Comparison of ENCODE assay signal across 9 cellular contexts in genomic region chr15:80991446-80991845, GRCh38. TPM values are rescaled to one million over a fixed set of nuclear protein-coding genes. Genes with fewer than 3 reads are reported as not detected.
A peak's percentile ranks its signal among the peaks of the same experiment; 100 is the strongest.
DNase-seq lines count a peak whose midpoint lies in the region; ATAC-seq and TF ChIP-seq lines count a peak whose summit lies in the region.
"Had no signal": no experiment of that assay in that cellular context is flagged by ENCODE, and none has a peak within 500 bp of the region (broad histone marks: within the 10 kb centered on the region; RNA-seq: fewer than 3 reads in every experiment).

No MANE protein-coding gene starts in this region.

- no peak for TF ChIP-seq POLR2A in GM18505 (IDR thresholded peaks at IDR 0.05; ENCODE audit: borderline replicate concordance, extremely low read depth, insufficient read depth, insufficient read length)

- peaks cover 34% of the 10 kb centered on the region for H3K4me1 ChIP-seq in skeletal muscle satellite cell (ENCODE audit: control insufficient read depth, insufficient read depth, low read length)
- peaks cover 26% of the 10 kb centered on the region for H3K4me1 ChIP-seq in GM23338 (ENCODE audit: insufficient read depth)

- H3K4me3 Mint-ChIP-seq in GM23338, result no peak overlapping the region

- H3K9me3 ChIP-seq in skeletal muscle satellite cell (replicated peaks; ENCODE audit: low read length), result no peaks in the 10 kb centered on the region

- peaks cover 13% of the 10 kb centered on the region for H4K20me1 ChIP-seq in GM23338 (replicated peaks; ENCODE audit: insufficient read depth)

- no peaks in the 10 kb centered on the region for H3K9me2 ChIP-seq in GM23338 (ENCODE audit: insufficient read depth)

- DNase-seq in RKO (ENCODE audit: low spot score) (peak; percentile 51), fibroblast of the aortic adventitia (ENCODE audit: low read depth) (peak; percentile 93), cerebellar nuclear complex (lab: John Stamatoyannopoulos, UW) (no peak), GM23338 (ENCODE audit: low spot score) (no peak)
- DNase-seq: naive B cell had no signal

- no peaks in the 10 kb centered on the region for H3K27me3 ChIP-seq in skeletal muscle satellite cell (ENCODE audit: control insufficient read depth, insufficient read depth, low read length)
- no peaks in the 10 kb centered on the region for H3K27me3 ChIP-seq in GM23338 (ENCODE audit: insufficient read depth)

- no peaks in the 10 kb centered on the region for H3K9me3 Mint-ChIP-seq in GM23338

- H3K4me2 ChIP-seq in skeletal muscle satellite cell (ENCODE audit: low read length) (peak overlapping the region; percentile 5), GM23338 (no peak overlapping the region)

- no peaks in the 10 kb centered on the region for H3K36me3 ChIP-seq in skeletal muscle satellite cell (ENCODE audit: insufficient read depth, low read length)
- no peaks in the 10 kb centered on the region for H3K36me3 ChIP-seq in GM23338 (ENCODE audit: insufficient read depth)

- no peak overlapping the region for H3K27ac Mint-ChIP-seq in GM23338
- H3K27ac Mint-ChIP-seq: naive B cell had no signal

- no peak overlapping the region for H3K4me3 ChIP-seq in fibroblast of the aortic adventitia (ENCODE audit: low read depth, low read length)
- no peak overlapping the region for H3K4me3 ChIP-seq in skeletal muscle satellite cell (ENCODE audit: low read length)
- H3K4me3 ChIP-seq in GM23338, result no peak overlapping the region

- no peaks in the 10 kb centered on the region for H3F3A ChIP-seq in GM23338 (replicated peaks; ENCODE audit: low read depth)

- H3K27ac ChIP-seq in GM23338 (ENCODE audit: low read depth), result no peak overlapping the region

- TF ChIP-seq CTCF in GM12873 (IDR thresholded peaks at IDR 0.05; ENCODE audit: insufficient read depth, low read depth, low read length, missing control alignments) (peak; percentile 11), fibroblast of the aortic adventitia (IDR thresholded peaks at IDR 0.05; ENCODE audit: insufficient read depth, low read length) (peak; percentile 15), GM23338 (conservative IDR thresholded peaks at IDR 0.05; ENCODE audit: low read depth in 2 of 2) (peak in 1 of 2 experiments; percentile 27; a peak in 1 of 4 replicates)

- no peak for ATAC-seq in GM18505 (IDR thresholded peaks at IDR 0.05; ENCODE audit: unreplicated experiment)
- ATAC-seq in GM23338, result no peak
- no peak for ATAC-seq in SK-N-SH treated with all-trans-retinoic acid at 6 μM for 48 hours

- peaks cover 4% of the 10 kb centered on the region for H3K27me3 Mint-ChIP-seq in GM23338 (ENCODE audit: insufficient read depth, low read depth, poor library complexity)
- H3K27me3 Mint-ChIP-seq: naive B cell had no signal

- no peaks in the 10 kb centered on the region for H3K36me3 Mint-ChIP-seq in GM23338 (ENCODE audit: low read depth)
- H3K36me3 Mint-ChIP-seq: naive B cell had no signal

- H3K4me1 Mint-ChIP-seq in GM23338, result peaks cover 25% of the 10 kb centered on the region

- H3K79me2 ChIP-seq in GM23338 (replicated peaks; ENCODE audit: insufficient read depth), result peaks cover 30% of the 10 kb centered on the region

- no peak overlapping the region for H3K9ac ChIP-seq in skeletal muscle satellite cell (ENCODE audit: low read depth, low read length)

- no peak overlapping the region for H2AFZ ChIP-seq in GM23338

TF ChIP-seq in GM23338, 12 proteins besides CTCF, POLR2A, EP300 and RAD21 (continues in another document):
- TF ChIP-seq CREB1 (CRISPR knock-in tag; IDR thresholded peaks at IDR 0.05; ENCODE audit: low read depth), result no peak
- no peak for TF ChIP-seq EZH2phosphoT487 (IDR thresholded peaks at IDR 0.05; ENCODE audit: unreplicated experiment)
- TF ChIP-seq EZH2 (IDR thresholded peaks at IDR 0.05; ENCODE audit: low read depth, unreplicated experiment), result no peak
- TF ChIP-seq NANOG (IDR thresholded peaks at IDR 0.05; ENCODE audit: borderline replicate concordance), result no peak

TF ChIP-seq in SK-N-SH treated with all-trans-retinoic acid at 6 μM for 48 hours, 23 proteins besides CTCF, POLR2A, EP300 and RAD21:
- no peak for TF ChIP-seq OSR1 (CRISPR knock-in tag; IDR thresholded peaks at IDR 0.05)
- no peak for TF ChIP-seq ISL1 (CRISPR knock-in tag; IDR thresholded peaks at IDR 0.05)
- TF ChIP-seq ZNF8 (CRISPR knock-in tag; IDR thresholded peaks at IDR 0.05), result no peak
- TF ChIP-seq TCF4 (CRISPR knock-in tag; IDR thresholded peaks at IDR 0.05; ENCODE audit: borderline replicate concordance), result no peak
TF ChIP-seq in SK-N-SH treated with all-trans-retinoic acid at 6 μM for 48 hours: peak in this region for 0.

RNA-seq across cellular contexts. Expression of gene MESD, which starts 1.8 kb away (rescaled TPM):
- 18.9 and 25.8 TPM in 2 replicates for total RNA-seq in fibroblast of the aortic adventitia (ENCODE audit: low replicate concordance)
- 13.3 and 16.0 TPM in 2 replicates for total RNA-seq in skeletal muscle satellite cell (2012; rRNA removed)
- total RNA-seq in GM23338 (2014; rRNA removed; shearing (Covaris generic)), result 21.1 and 25.6 TPM in 2 replicates
- polyA plus RNA-seq in GM23338 (2016; fragmentation: Nextera tagmentation; extraction: Ambion mirVana), result 47.9 and 52.7 TPM in 2 replicates

RNA-seq across cellular contexts. Expression of gene TLNRD1, which starts 9.3 kb away (rescaled TPM):
- 9.3 and 10.5 TPM in 2 replicates for total RNA-seq in fibroblast of the aortic adventitia (ENCODE audit: low replicate concordance)
- 8.9 and 10.7 TPM in 2 replicates for total RNA-seq in skeletal muscle satellite cell (2012; rRNA removed)
- 20.6 and 27.3 TPM in 2 replicates for total RNA-seq in GM23338 (2014; rRNA removed; shearing (Covaris generic))
- 6.7 and 8.0 TPM in 2 replicates for polyA plus RNA-seq in GM23338 (2016; fragmentation: Nextera tagmentation; extraction: Ambion mirVana)

Comparison
In these comparisons a context has a peak if more than half of its experiments do, and no peak if none do; other contexts are left out.
1. DNase-seq: peak in RKO (single experiment) and fibroblast of the aortic adventitia (single experiment); none in cerebellar nuclear complex (0 of 2) and GM23338 (single experiment).